ENCODE assay signal across 29 cellular contexts in the genomic region with DNA sequence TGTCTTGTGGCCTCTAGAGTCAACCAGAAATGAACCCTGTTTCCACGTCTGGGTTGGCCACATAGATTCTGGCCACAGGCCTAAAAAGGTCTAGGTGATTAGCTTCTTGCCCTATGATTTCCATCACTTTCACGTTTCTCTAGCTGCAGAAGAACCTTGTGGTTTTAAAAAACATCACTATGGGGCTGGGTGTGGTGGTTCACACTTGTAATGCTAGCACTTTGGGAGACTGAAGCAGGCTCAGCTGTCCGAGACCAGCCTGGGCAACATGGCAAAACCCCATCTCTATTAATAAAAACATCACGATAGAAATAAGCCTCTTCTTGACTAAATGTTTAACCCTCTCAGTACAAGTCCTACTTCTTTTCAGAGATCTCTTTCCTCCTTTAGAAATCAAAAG. TPM values are rescaled to one million over a fixed set of nuclear protein-coding genes. Genes with fewer than 3 reads are reported as not detected.
"Had no signal": no experiment of that assay in that cellular context is flagged by ENCODE, and none has a peak within 500 bp of the region (broad histone marks: within the 10 kb centered on the region; RNA-seq: fewer than 3 reads in every experiment).

No MANE protein-coding gene starts in this region.

- DNase-seq: colonic mucosa; dermis blood vessel endothelial cell; effector memory CD4-positive, alpha-beta T cell; erythroblast; esophagus squamous epithelium; foreskin melanocyte; glutamatergic neuron; heart right ventricle; hippocampal formation; islet precursor cell; kidney glomerular epithelial cell; left colon; mesendoderm; midbrain; pancreas; right lobe of liver; stimulated activated CD4-positive, alpha-beta T cell treated with anti-CD3 and anti-CD28 coated beads, Interleukin-2, amount 100 ng/mL, for 24 hours; stimulated activated CD4-positive, alpha-beta T cell treated with anti-CD3 and anti-CD28 coated beads, Interleukin-4, amount 100 ng/mL, for 24 hours; stimulated activated naive CD4-positive, alpha-beta T cell treated with Interleukin-2 at 50 U/mL for 16 hours; stomach; thyroid gland; trophoblast cell had no signal

- H3K4me3 ChIP-seq: colonic mucosa, esophagus squamous epithelium, heart right ventricle, lung, pancreas, right lobe of liver, smooth muscle cell, stomach, thyroid gland, vagina had no signal

- H3K4me3 Mint-ChIP-seq: naive thymus-derived CD8-positive, alpha-beta T cell; neural crest cell; stimulated activated effector memory CD8-positive, alpha-beta T cell treated with anti-CD3 and anti-CD28 coated beads, Interleukin-12 subunit alpha, Interleukin-12 subunit beta, amount 100 ng/mL, for 72 hours had no signal

- H3K27ac Mint-ChIP-seq: stimulated activated effector memory CD8-positive, alpha-beta T cell treated with anti-CD3 and anti-CD28 coated beads, Interleukin-12 subunit alpha, Interleukin-12 subunit beta, amount 100 ng/mL, for 72 hours had no signal

- H3K9me3 Mint-ChIP-seq: naive thymus-derived CD8-positive, alpha-beta T cell; neural crest cell; stimulated activated effector memory CD8-positive, alpha-beta T cell treated with anti-CD3 and anti-CD28 coated beads, Interleukin-12 subunit alpha, Interleukin-12 subunit beta, amount 100 ng/mL, for 72 hours had no signal

- H3K27ac ChIP-seq: colonic mucosa, esophagus squamous epithelium, heart right ventricle, neutrophil, pancreas, right lobe of liver, stomach, thyroid gland, vagina had no signal

- H3K4me1 Mint-ChIP-seq: neural crest cell; stimulated activated effector memory CD8-positive, alpha-beta T cell treated with anti-CD3 and anti-CD28 coated beads, Interleukin-12 subunit alpha, Interleukin-12 subunit beta, amount 100 ng/mL, for 72 hours had no signal

- ATAC-seq: heart right ventricle; left colon; naive thymus-derived CD8-positive, alpha-beta T cell; pancreas; right lobe of liver; stimulated activated effector memory CD8-positive, alpha-beta T cell treated with anti-CD3 and anti-CD28 coated beads, Interleukin-12 subunit alpha, Interleukin-12 subunit beta, amount 100 ng/mL, for 72 hours had no signal

- H3K27me3 Mint-ChIP-seq: naive thymus-derived CD8-positive, alpha-beta T cell had no signal

- H3K9me3 ChIP-seq: colonic mucosa, esophagus squamous epithelium, heart right ventricle, neutrophil, pancreas, right lobe of liver, stomach, thyroid gland, vagina had no signal

- H3K27me3 ChIP-seq: colonic mucosa, esophagus squamous epithelium, heart right ventricle, neutrophil, pancreas, right lobe of liver, stomach, thyroid gland, vagina had no signal

- H3K4me1 ChIP-seq: colonic mucosa, esophagus squamous epithelium, heart right ventricle, pancreas, right lobe of liver, stomach, thyroid gland, vagina had no signal

- H3K4me2 ChIP-seq: smooth muscle cell had no signal

RNA-seq across cellular contexts. Expression of a gene that starts 34.3 kb away (rescaled TPM):
- total RNA-seq: vagina had no signal
- polyA plus RNA-seq: naive thymus-derived CD8-positive, alpha-beta T cell had no signal
